ENCODE assay signal across 1 cellular context in genomic region chr7:100673302-100673941, GRCh38.
TF ChIP-seq lines count a peak whose summit lies in the region.

Gene GNB2, plus strand, starts transcription at chr7:100673740. Its CDS starts 2,526 bp downstream, at chr7:100676266.

TF ChIP-seq in HepG2, 621 proteins besides CTCF, POLR2A, EP300 and RAD21 (continued from another document and continues in another):
- TF ChIP-seq PREB (CRISPR knock-in tag; IDR thresholded peaks at IDR 0.05) = no peak
- TF ChIP-seq JUND (CRISPR knock-in tag; IDR thresholded peaks at IDR 0.05) = no peak
- no peak for TF ChIP-seq SIX4 (CRISPR knock-in tag; IDR thresholded peaks at IDR 0.05)
- peak; percentile 60; the same call in 1 of the 2 replicates for TF ChIP-seq MYPOP (CRISPR knock-in tag; IDR thresholded peaks at IDR 0.05)
- no peak for TF ChIP-seq FOXC1 (CRISPR knock-in tag; IDR thresholded peaks at IDR 0.05; ENCODE audit: borderline replicate concordance)
- TF ChIP-seq RBFOX2 (IDR thresholded peaks at IDR 0.05; ENCODE audit: low read depth, low read length) = no peak; the same call in 1 of the 2 replicates
- TF ChIP-seq TOPORS (CRISPR knock-in tag; IDR thresholded peaks at IDR 0.05) = no peak
- no peak for TF ChIP-seq ZNF704 (CRISPR knock-in tag; IDR thresholded peaks at IDR 0.05; ENCODE audit: borderline replicate concordance)
- no peak for TF ChIP-seq RBM39 (IDR thresholded peaks at IDR 0.05; ENCODE audit: low read depth, low read length, poor library complexity, severe bottlenecking)
- TF ChIP-seq ZMYM4 (CRISPR knock-in tag; IDR thresholded peaks at IDR 0.05) = no peak; the same call in 1 of the 2 replicates
- TF ChIP-seq ZNF557 (CRISPR knock-in tag; IDR thresholded peaks at IDR 0.05) = no peak
- no peak for TF ChIP-seq ZBTB46 (CRISPR knock-in tag; IDR thresholded peaks at IDR 0.05; ENCODE audit: borderline replicate concordance)
- no peak for TF ChIP-seq CBX1 (IDR thresholded peaks at IDR 0.05; ENCODE audit: low read depth)
- TF ChIP-seq SNAPC2 (CRISPR knock-in tag; IDR thresholded peaks at IDR 0.05) = no peak
- TF ChIP-seq ZNF337 (CRISPR knock-in tag; IDR thresholded peaks at IDR 0.05; ENCODE audit: borderline replicate concordance, low read depth) = no peak
- TF ChIP-seq NFATC3 (CRISPR knock-in tag; IDR thresholded peaks at IDR 0.05) = no peak; the same call in 1 of the 2 replicates
- peak; percentile 53; the same call in 1 of the 2 replicates for TF ChIP-seq ZNF205 (CRISPR knock-in tag; IDR thresholded peaks at IDR 0.05)
- no peak for TF ChIP-seq ZNF546 (CRISPR knock-in tag; conservative IDR thresholded peaks at IDR 0.05)
- TF ChIP-seq ZNF343 (CRISPR knock-in tag; IDR thresholded peaks at IDR 0.05) = no peak
- TF ChIP-seq ZNF33B (CRISPR knock-in tag; IDR thresholded peaks at IDR 0.05) = no peak
- no peak for TF ChIP-seq THYN1 (CRISPR knock-in tag; IDR thresholded peaks at IDR 0.05; ENCODE audit: borderline replicate concordance, low read depth)
- no peak for TF ChIP-seq ZFP41 (CRISPR knock-in tag; IDR thresholded peaks at IDR 0.05; ENCODE audit: borderline replicate concordance)
- no peak for TF ChIP-seq REL (CRISPR knock-in tag; conservative IDR thresholded peaks at IDR 0.05)
- no peak for TF ChIP-seq NPAS2 (CRISPR knock-in tag; IDR thresholded peaks at IDR 0.05; ENCODE audit: borderline replicate concordance)
- no peak for TF ChIP-seq BCLAF1 (IDR thresholded peaks at IDR 0.05)
- TF ChIP-seq ZNF407 (CRISPR knock-in tag; IDR thresholded peaks at IDR 0.05; ENCODE audit: not compliant biosample characterization) = no peak
- no peak for TF ChIP-seq TSC22D2 (CRISPR knock-in tag; IDR thresholded peaks at IDR 0.05; ENCODE audit: borderline replicate concordance)
- no peak for TF ChIP-seq ZNF570 (CRISPR knock-in tag; IDR thresholded peaks at IDR 0.05; ENCODE audit: borderline replicate concordance)
- TF ChIP-seq PBX3 (CRISPR knock-in tag; IDR thresholded peaks at IDR 0.05; ENCODE audit: borderline replicate concordance) = no peak
- no peak for TF ChIP-seq TEAD2 (CRISPR knock-in tag; IDR thresholded peaks at IDR 0.05)
- TF ChIP-seq ZIK1 (CRISPR knock-in tag; IDR thresholded peaks at IDR 0.05; ENCODE audit: borderline replicate concordance, low read depth) = peak; percentile 70; the same call in 1 of the 2 replicates
- no peak for TF ChIP-seq ZNF251 (CRISPR knock-in tag; IDR thresholded peaks at IDR 0.05)
- peak; percentile 13; the same call in 1 of the 2 replicates for TF ChIP-seq ZMYM3 (CRISPR knock-in tag; IDR thresholded peaks at IDR 0.05)
- peak; percentile 81 for TF ChIP-seq THAP11 (CRISPR knock-in tag; IDR thresholded peaks at IDR 0.05)
- TF ChIP-seq ZNF616 (CRISPR knock-in tag; IDR thresholded peaks at IDR 0.05; ENCODE audit: low read depth) = no peak
- TF ChIP-seq JUNB (CRISPR knock-in tag; IDR thresholded peaks at IDR 0.05; ENCODE audit: borderline replicate concordance) = no peak
- no peak for TF ChIP-seq PLRG1 (conservative IDR thresholded peaks at IDR 0.05)
- no peak for TF ChIP-seq SMARCE1 (IDR thresholded peaks at IDR 0.05; ENCODE audit: borderline replicate concordance)
- no peak for TF ChIP-seq MLLT10 (CRISPR knock-in tag; IDR thresholded peaks at IDR 0.05)
- TF ChIP-seq ESRRA (CRISPR knock-in tag; IDR thresholded peaks at IDR 0.05; ENCODE audit: low read depth) = no peak
- no peak for TF ChIP-seq ZNF749 (CRISPR knock-in tag; IDR thresholded peaks at IDR 0.05; ENCODE audit: borderline replicate concordance)
- peak; percentile 65 for TF ChIP-seq PHF20 (CRISPR knock-in tag; IDR thresholded peaks at IDR 0.05)
- no peak for TF ChIP-seq PPARG (CRISPR knock-in tag; conservative IDR thresholded peaks at IDR 0.05)
- no peak for TF ChIP-seq REST (IDR thresholded peaks at IDR 0.05; ENCODE audit: borderline replicate concordance in 1 of 2, low read depth in 1 of 2, low read length in 2 of 2)
- TF ChIP-seq DR1 (CRISPR knock-in tag; IDR thresholded peaks at IDR 0.05) = peak; percentile 55; the same call in 1 of the 2 replicates
